Comparison of ENCODE assay signal across 32 cellular contexts in the genomic region with DNA sequence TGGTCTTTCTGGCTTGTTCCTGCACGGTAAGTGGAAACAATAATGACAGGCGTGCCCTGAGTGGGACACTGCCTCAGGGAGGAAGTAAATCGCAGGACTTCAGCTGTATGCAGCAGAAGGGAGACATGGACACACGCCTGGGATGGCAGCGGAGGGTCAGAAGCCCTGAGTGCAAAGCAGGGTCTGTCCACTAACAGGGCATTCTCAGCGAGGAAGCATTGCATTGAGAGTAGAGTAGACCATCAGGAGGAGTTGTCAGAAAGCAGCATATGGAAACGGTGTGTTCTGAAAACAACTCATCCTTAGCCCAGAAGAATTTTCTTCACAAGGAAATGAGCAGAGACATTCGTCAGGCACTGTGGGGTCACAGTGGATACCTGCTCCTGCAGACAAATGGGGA.
"Had no signal": no experiment of that assay in that cellular context is flagged by ENCODE, and none has a peak within 500 bp of the region (broad histone marks: within the 10 kb centered on the region; RNA-seq: fewer than 3 reads in every experiment).

No MANE protein-coding gene starts in this region.

- H3K27me3 Mint-ChIP-seq: activated B cell treated with CpG ODN at 0.5 μM for 24 hours had no signal

- H3K9me3 Mint-ChIP-seq: T-helper 1 cell treated with Interleukin-12 subunit alpha and Interleukin-12 subunit beta and Interleukin-4 antibody, amounts not matched to agents 30 μg/mL and 1 μg/mL, for 36 hours had no signal

- H3K27ac ChIP-seq: ascending aorta, VCaP had no signal

- H3K4me3 Mint-ChIP-seq: activated B cell treated with CpG ODN at 0.5 μM for 24 hours; activated CD4-positive, alpha-beta memory T cell treated with anti-CD3 and anti-CD28 coated beads for 36 hours; activated CD4-positive, alpha-beta T cell treated with anti-CD3 and anti-CD28 coated beads, Interleukin-2, amount 10 ng/mL, durations not matched to agents 24 days and 14 days; activated CD8-positive, alpha-beta memory T cell treated with anti-CD3 and anti-CD28 coated beads, Interleukin-2, amount 10 ng/mL, durations not matched to agents 7 days and 5 days; activated CD8-positive, alpha-beta T cell treated with anti-CD3 and anti-CD28 coated beads for 36 hours; activated naive CD4-positive, alpha-beta T cell treated with anti-CD3 and anti-CD28 coated beads, Interleukin-2, amount 10 ng/mL, durations not matched to agents 7 days and 5 days; activated naive CD4-positive, alpha-beta T cell treated with anti-CD3 and anti-CD28 coated beads, Interleukin-2, amount 50 U/mL, for 24 hours; activated naive CD8-positive, alpha-beta T cell; activated naive CD8-positive, alpha-beta T cell treated with anti-CD3 and anti-CD28 coated beads, Interleukin-2, amount 10 ng/mL, durations not matched to agents 7 days and 5 days; activated naive CD8-positive, alpha-beta T cell treated with anti-CD3 and anti-CD28 coated beads, Interleukin-2, amount 50 U/mL, for 24 hours; brain; T-helper 1 cell treated with Interleukin-12 subunit alpha and Interleukin-12 subunit beta and Interleukin-4 antibody, amounts not matched to agents 30 μg/mL and 1 μg/mL, for 36 hours; T-helper 2 cell treated with Interferon-gamma antibody and Interleukin-4, amounts not matched to agents 5 μg/mL and 100 μg/mL, for 36 hours had no signal

- DNase-seq: activated B cell treated with CpG ODN at 0.5 μM for 24 hours; activated CD4-positive, alpha-beta memory T cell treated with anti-CD3 and anti-CD28 coated beads for 36 hours; activated CD4-positive, alpha-beta T cell treated with anti-CD3 and anti-CD28 coated beads for 4 hours; activated CD4-positive, alpha-beta T cell treated with anti-CD3 and anti-CD28 coated beads, Interleukin-2, amount 10 ng/mL, durations not matched to agents 24 days and 14 days; activated CD4-positive, alpha-beta T cell treated with anti-CD3 and anti-CD28 coated beads, Interleukin-2, amount 50 U/mL, for 1 hour; activated CD4-positive, alpha-beta T cell treated with anti-CD3 and anti-CD28 coated beads, Interleukin-2, amount 50 U/mL, for 4 hours; activated CD4-positive, CD25-positive, alpha-beta regulatory T cell treated with anti-CD3 and anti-CD28 coated beads, Interleukin-2, amount 50 U/mL, for 72 hours; activated CD8-positive, alpha-beta memory T cell treated with anti-CD3 and anti-CD28 coated beads, Interleukin-2, amount 10 ng/mL, durations not matched to agents 7 days and 5 days; activated CD8-positive, alpha-beta T cell treated with anti-CD3 and anti-CD28 coated beads for 36 hours; activated effector memory CD4-positive, alpha-beta T cell treated with Interleukin-2 at 50 U/mL for 16 hours; activated gamma-delta T cell; activated naive CD4-positive, alpha-beta T cell treated with anti-CD3 and anti-CD28 coated beads, Interleukin-2, amount 10 ng/mL, durations not matched to agents 7 days and 5 days; activated naive CD4-positive, alpha-beta T cell treated with Interleukin-2 at 50 U/mL for 16 hours; activated naive CD8-positive, alpha-beta T cell treated with anti-CD3 and anti-CD28 coated beads, Interleukin-2, amount 10 ng/mL, durations not matched to agents 7 days and 5 days; activated naive CD8-positive, alpha-beta T cell treated with anti-CD3 and anti-CD28 coated beads, Interleukin-2, amount 50 U/mL, for 24 hours; activated T-cell treated with anti-CD3 and anti-CD28 coated beads for 4 hours; activated T-cell treated with anti-CD3 and anti-CD28 coated beads, Interleukin-2, amount 50 U/mL, for 1 hour; activated T-cell treated with anti-CD3 and anti-CD28 coated beads, Interleukin-2, amount 50 U/mL, for 48 hours; amygdala; anterior cingulate cortex; central memory CD4-positive, alpha-beta T cell; T-helper 1 cell; T-helper 2 cell; T-helper 9 cell had no signal

- H3K36me3 Mint-ChIP-seq: activated CD4-positive, alpha-beta memory T cell treated with anti-CD3 and anti-CD28 coated beads for 36 hours; activated CD8-positive, alpha-beta memory T cell treated with anti-CD3 and anti-CD28 coated beads, Interleukin-2, amount 10 ng/mL, durations not matched to agents 7 days and 5 days; activated naive CD4-positive, alpha-beta T cell treated with anti-CD3 and anti-CD28 coated beads, Interleukin-2, amount 10 ng/mL, durations not matched to agents 7 days and 5 days; activated naive CD8-positive, alpha-beta T cell treated with anti-CD3 and anti-CD28 coated beads, Interleukin-2, amount 10 ng/mL, durations not matched to agents 7 days and 5 days; brain had no signal

- H3K4me1 Mint-ChIP-seq: activated CD4-positive, alpha-beta T cell treated with anti-CD3 and anti-CD28 coated beads, Interleukin-2, amount 10 ng/mL, durations not matched to agents 24 days and 14 days; activated CD8-positive, alpha-beta memory T cell treated with anti-CD3 and anti-CD28 coated beads, Interleukin-2, amount 10 ng/mL, durations not matched to agents 7 days and 5 days; activated naive CD4-positive, alpha-beta T cell treated with anti-CD3 and anti-CD28 coated beads, Interleukin-2, amount 10 ng/mL, durations not matched to agents 7 days and 5 days; activated naive CD4-positive, alpha-beta T cell treated with anti-CD3 and anti-CD28 coated beads, Interleukin-2, amount 50 U/mL, for 24 hours; activated naive CD8-positive, alpha-beta T cell treated with anti-CD3 and anti-CD28 coated beads, Interleukin-2, amount 10 ng/mL, durations not matched to agents 7 days and 5 days; activated naive CD8-positive, alpha-beta T cell treated with anti-CD3 and anti-CD28 coated beads, Interleukin-2, amount 50 U/mL, for 24 hours; brain had no signal

- H3K4me1 ChIP-seq: ascending aorta had no signal

- H3K4me3 ChIP-seq: ascending aorta had no signal

- H3K36me3 ChIP-seq: ascending aorta had no signal

- H3K27ac Mint-ChIP-seq: activated B cell treated with CpG ODN at 0.5 μM for 24 hours; activated CD4-positive, alpha-beta memory T cell treated with anti-CD3 and anti-CD28 coated beads for 36 hours; activated CD4-positive, alpha-beta T cell treated with anti-CD3 and anti-CD28 coated beads, Interleukin-2, amount 10 ng/mL, durations not matched to agents 24 days and 14 days; activated CD8-positive, alpha-beta memory T cell treated with anti-CD3 and anti-CD28 coated beads, Interleukin-2, amount 10 ng/mL, durations not matched to agents 7 days and 5 days; activated CD8-positive, alpha-beta T cell treated with anti-CD3 and anti-CD28 coated beads for 36 hours; activated naive CD4-positive, alpha-beta T cell treated with anti-CD3 and anti-CD28 coated beads, Interleukin-2, amount 10 ng/mL, durations not matched to agents 7 days and 5 days; activated naive CD4-positive, alpha-beta T cell treated with anti-CD3 and anti-CD28 coated beads, Interleukin-2, amount 50 U/mL, for 24 hours; activated naive CD8-positive, alpha-beta T cell; activated naive CD8-positive, alpha-beta T cell treated with anti-CD3 and anti-CD28 coated beads, Interleukin-2, amount 10 ng/mL, durations not matched to agents 7 days and 5 days; activated naive CD8-positive, alpha-beta T cell treated with anti-CD3 and anti-CD28 coated beads, Interleukin-2, amount 50 U/mL, for 24 hours; activated T-helper 2 cell treated with anti-CD3 and anti-CD28 coated beads, Interferon-gamma antibody, Interleukin-2, Interleukin-4, amounts not matched to agents 10 μg/mL and 5 μg/mL and 100 μg/mL, durations not matched to agents 14 hours and 24 hours and 36 hours; brain; T-helper 1 cell treated with Interleukin-12 subunit alpha and Interleukin-12 subunit beta and Interleukin-4 antibody, amounts not matched to agents 30 μg/mL and 1 μg/mL, for 36 hours; T-helper 2 cell treated with Interferon-gamma antibody and Interleukin-4, amounts not matched to agents 5 μg/mL and 100 μg/mL, for 36 hours had no signal

- ATAC-seq: activated CD8-positive, alpha-beta memory T cell treated with anti-CD3 and anti-CD28 coated beads, Interleukin-2, amount 10 ng/mL, durations not matched to agents 7 days and 5 days; activated CD8-positive, alpha-beta T cell treated with anti-CD3 and anti-CD28 coated beads for 36 hours; activated naive CD8-positive, alpha-beta T cell treated with anti-CD3 and anti-CD28 coated beads, Interleukin-2, amount 50 U/mL, for 24 hours had no signal

- H3K27me3 ChIP-seq: ascending aorta had no signal
